22 cellular contexts compared by ENCODE assay signal in the genomic region with DNA sequence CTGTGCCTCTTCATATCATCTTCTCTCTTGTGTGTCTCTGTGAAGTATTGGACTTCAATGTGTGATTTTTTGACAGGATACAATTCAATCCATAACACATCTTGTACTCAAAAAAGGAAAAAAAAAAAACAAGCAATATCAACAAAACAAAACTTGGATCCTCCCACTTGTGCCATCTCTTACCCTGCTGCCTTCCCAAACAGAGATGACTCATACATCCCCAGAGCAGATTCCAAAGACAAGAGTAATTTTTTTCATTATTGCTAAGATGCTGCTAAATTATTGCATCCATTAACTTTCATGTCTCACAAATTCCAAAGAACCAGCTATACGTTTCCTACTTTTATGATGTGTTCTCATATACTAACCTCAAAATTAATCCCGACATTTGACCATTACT.
DNase-seq lines count a peak whose midpoint lies in the region; ATAC-seq and TF ChIP-seq lines count a peak whose summit lies in the region.
"Had no signal": no experiment of that assay in that cellular context is flagged by ENCODE, and none has a peak within 500 bp of the region (broad histone marks: within the 10 kb centered on the region; RNA-seq: fewer than 3 reads in every experiment).

No MANE protein-coding gene starts in this region.

- H3K4me3 ChIP-seq in astrocyte of the spinal cord (ENCODE audit: low read depth, low read length) (no peak overlapping the region), osteoblast (ENCODE audit: insufficient read depth, low read length) (no peak overlapping the region)
- H3K4me3 ChIP-seq: adrenal gland, left ventricle myocardium inferior, ovary had no signal

- no peaks in the 10 kb centered on the region for H3K4me1 ChIP-seq in osteoblast (ENCODE audit: insufficient read depth, low read length)
- H3K4me1 ChIP-seq: adrenal gland, left ventricle myocardium inferior had no signal

- in situ Hi-C loops in astrocyte of the spinal cord (cut with HindIII; ENCODE audit: low sequenced_read_pairs) = no loop called here

- no peak overlapping the region for H3K27ac ChIP-seq in osteoblast (ENCODE audit: low read depth, low read length)
- H3K27ac ChIP-seq: adrenal gland, HL-60, left ventricle myocardium inferior, ovary, RWPE1 had no signal

- no peaks in the 10 kb centered on the region for H3K9me3 ChIP-seq in osteoblast (ENCODE audit: low read depth, low read length)
- H3K9me3 ChIP-seq: adrenal gland, left ventricle myocardium inferior, ovary, SK-N-SH had no signal

- H2AFZ ChIP-seq in osteoblast (ENCODE audit: low read length) = no peak overlapping the region

- TF ChIP-seq CTCF in astrocyte of the spinal cord (IDR thresholded peaks at IDR 0.05; ENCODE audit: low read depth, low read length) (no peak), osteoblast (IDR thresholded peaks at IDR 0.05; ENCODE audit: extremely low read depth, low read depth, low read length) (no peak)

- no peak overlapping the region for H3K4me2 ChIP-seq in osteoblast (ENCODE audit: insufficient read depth, low read length)
- H3K4me2 ChIP-seq: SK-N-SH had no signal

- DNase-seq in Daoy (ENCODE audit: low read depth) = peak; percentile 11
- peak; percentile 49 for DNase-seq in HS-5 (ENCODE audit: low read depth)
- peak; percentile 4 for DNase-seq in astrocyte of the spinal cord (ENCODE audit: low read depth, low spot score)
- peak; percentile 54 for DNase-seq in osteoblast (ENCODE audit: insufficient read length, low spot score, missing footprints)
- DNase-seq in activated CD4-positive, alpha-beta T cell treated with anti-CD3 and anti-CD28 coated beads for 48 hours = no peak
- DNase-seq: activated CD4-positive, CD25-positive, alpha-beta regulatory T cell; activated naive CD4-positive, alpha-beta T cell; activated T-cell treated with anti-CD3 and anti-CD28 coated beads, Interleukin-2, amount 50 U/mL, for 24 hours; adrenal gland; CD4-positive, alpha-beta T cell; left ventricle myocardium inferior; natural killer cell; NCI-H1436; NCI-H69; ovary; SK-N-SH; stimulated activated CD4-positive, alpha-beta T cell treated with anti-CD3 and anti-CD28 coated beads, Interleukin-15, amount 100 ng/mL, for 24 hours had no signal

- H3K79me2 ChIP-seq in osteoblast (ENCODE audit: insufficient read depth, low read length) = no peaks in the 10 kb centered on the region

- no peaks in the 10 kb centered on the region for H4K20me1 ChIP-seq in osteoblast (ENCODE audit: insufficient read depth, low read length)

- H3K27me3 ChIP-seq in osteoblast (ENCODE audit: insufficient read depth, low read length) = no peaks in the 10 kb centered on the region
- H3K27me3 ChIP-seq: adrenal gland, ovary had no signal

- H3K36me3 ChIP-seq in osteoblast (ENCODE audit: insufficient read depth, low read length) = no peaks in the 10 kb centered on the region
- H3K36me3 ChIP-seq: adrenal gland, left ventricle myocardium inferior, ovary had no signal

- no peak for ATAC-seq in HG03095 (IDR thresholded peaks at IDR 0.05; ENCODE audit: unreplicated experiment)
- no peak for ATAC-seq in HG03432 (IDR thresholded peaks at IDR 0.05; ENCODE audit: unreplicated experiment)
- ATAC-seq: natural killer cell, sciatic nerve had no signal
